In genomic region chr14:42277840-42278239, GRCh38 we compare ENCODE assay signal across 17 cellular contexts.
DNase-seq lines count a peak whose midpoint lies in the region; ATAC-seq and TF ChIP-seq lines count a peak whose summit lies in the region.
"Had no signal": no experiment of that assay in that cellular context is flagged by ENCODE, and none has a peak within 500 bp of the region (broad histone marks: within the 10 kb centered on the region; RNA-seq: fewer than 3 reads in every experiment).

No MANE protein-coding gene starts in this region.

- no peak for TF ChIP-seq CTCF in GM10248 (IDR thresholded peaks at IDR 0.05; ENCODE audit: control extremely low read depth, extremely low read depth, low read depth, missing control alignments)

- ATAC-seq in GM19372 (IDR thresholded peaks at IDR 0.05; ENCODE audit: low read depth, unreplicated experiment) (peak; percentile 75), HG03442 (IDR thresholded peaks at IDR 0.05; ENCODE audit: unreplicated experiment) (peak; percentile 63), GM21717 (IDR thresholded peaks at IDR 0.05; ENCODE audit: unreplicated experiment) (no peak), HG03342 (IDR thresholded peaks at IDR 0.05; ENCODE audit: unreplicated experiment) (no peak)
- ATAC-seq: gastrocnemius medialis, psoas muscle had no signal

- CTCF ChIA-PET in GM10248 (lab: Yijun Ruan, JAX): interaction anchor here (1.0 kb wide), 1 partner anchor 63 kb away, joined by 3 read pairs; no protein-coding TSS in a partner anchor

- POLR2A ChIA-PET in GM10248 (lab: Yijun Ruan, JAX): no interaction called here

- peak; percentile 4 for DNase-seq in GM10248 (ENCODE audit: extremely low spot score)
- peak; percentile 54 for DNase-seq in OCI-M1 (lab: John Stamatoyannopoulos, UW)
- no peak for DNase-seq in stimulated activated CD4-positive, alpha-beta T cell treated with anti-CD3 and anti-CD28 coated beads, Interleukin-2, amount 100 ng/mL, for 24 hours
- no peak for DNase-seq in activated CD4-positive, alpha-beta T cell treated with anti-CD3 and anti-CD28 coated beads, Interleukin-2, amount 50 U/mL, for 1 hour
- DNase-seq: AML-193; gastrocnemius medialis; kidney glomerular epithelial cell; NCI-H2029 treated with DMSO at 0.1 percent for 48 hours; NCI-H524; psoas muscle; stimulated activated CD4-positive, alpha-beta T cell treated with anti-CD3 and anti-CD28 coated beads, Interleukin-4, amount 100 ng/mL, for 1 hour; T1000; uterus had no signal

Comparison
In these comparisons a context has a peak if more than half of its experiments do, and no peak if none do; other contexts are left out.
1. DNase-seq: peak in GM10248 (single experiment) and OCI-M1 (single experiment); none in stimulated activated CD4-positive, alpha-beta T cell treated with anti-CD3 and anti-CD28 coated beads, Interleukin-2, amount 100 ng/mL, for 24 hours (0 of 2) and activated CD4-positive, alpha-beta T cell treated with anti-CD3 and anti-CD28 coated beads, Interleukin-2, amount 50 U/mL, for 1 hour (single experiment).
2. ATAC-seq: peak in GM19372 (single experiment) and HG03442 (single experiment); none in GM21717 (single experiment) and HG03342 (single experiment).